ENCODE assay signal across 18 cellular contexts in genomic region chr5:8844206-8844605, GRCh38.
DNase-seq lines count a peak whose midpoint lies in the region; ATAC-seq and TF ChIP-seq lines count a peak whose summit lies in the region.
"Had no signal": no experiment of that assay in that cellular context is flagged by ENCODE, and none has a peak within 500 bp of the region (broad histone marks: within the 10 kb centered on the region; RNA-seq: fewer than 3 reads in every experiment).

No MANE protein-coding gene starts in this region.

- H4K5ac ChIP-seq in IMR-90 (ENCODE audit: low read depth, low read length), result peak overlapping the region; percentile 35

- peak overlapping the region; percentile 96 for H2BK120ac ChIP-seq in IMR-90 (ENCODE audit: low read depth, low read length)

- H3K27me3 Mint-ChIP-seq in nephron progenitor cell (ENCODE audit: low read depth, poor library complexity), result peaks cover 6% of the 10 kb centered on the region
- H3K27me3 Mint-ChIP-seq: activated naive CD8-positive, alpha-beta T cell treated with anti-CD3 and anti-CD28 coated beads, Interleukin-2, amount 50 U/mL, for 24 hours; CD8-positive, alpha-beta memory T cell; central memory CD8-positive, alpha-beta T cell; naive B cell had no signal

- peak overlapping the region; percentile 96 for H2BK20ac ChIP-seq in IMR-90 (ENCODE audit: low read depth, low read length)

- peak overlapping the region; percentile 84 for H4K91ac ChIP-seq in IMR-90 (ENCODE audit: insufficient read depth, low read depth, low read length)

- H3K23ac ChIP-seq in IMR-90 (ENCODE audit: low read depth, low read length), result peak overlapping the region; percentile 75

- no peak for TF ChIP-seq EP300 in esophagus muscularis mucosa (IDR thresholded peaks at IDR 0.05)

- H3K79me2 ChIP-seq in ACC112 (ENCODE audit: control insufficient read depth, insufficient read depth, low read length, unreplicated experiment), result no peaks in the 10 kb centered on the region

- H3K4me1 Mint-ChIP-seq in nephron progenitor cell, result no peaks in the 10 kb centered on the region
- H3K4me1 Mint-ChIP-seq: activated naive CD8-positive, alpha-beta T cell treated with anti-CD3 and anti-CD28 coated beads, Interleukin-2, amount 50 U/mL, for 24 hours; CD8-positive, alpha-beta memory T cell; central memory CD8-positive, alpha-beta T cell; naive B cell had no signal

- H3K36me3 ChIP-seq in ACC112 (ENCODE audit: insufficient read depth, low read length) (no peaks in the 10 kb centered on the region), IMR-90 (ENCODE audit: control insufficient read depth, insufficient read depth, low read length) (no peaks in the 10 kb centered on the region), esophagus muscularis mucosa (no peaks in the 10 kb centered on the region)

- TF ChIP-seq CTCF in IMR-90 (conservative IDR thresholded peaks at IDR 0.05; ENCODE audit: low read depth, low read length), result no peak
- TF ChIP-seq CTCF in esophagus muscularis mucosa (IDR thresholded peaks at IDR 0.05), result no peak
- TF ChIP-seq CTCF in nephron progenitor cell (IDR thresholded peaks at IDR 0.05), result no peak

- dilution Hi-C loops in IMR-90 (cut with HindIII; ENCODE audit: low sequenced_read_pairs, unreplicated experiment), result no loop called here

- peak overlapping the region; percentile 93 for H3K4ac ChIP-seq in IMR-90 (ENCODE audit: low read depth, low read length)

- no TSS peak for BruUV-seq in IMR-90 (replicated peaks; lab: Mats Ljungman, UMichigan)

- POLR2A ChIA-PET in IMR-90 (lab: Charles Lee; ENCODE audit: unreplicated experiment), result no interaction called here

- TF ChIP-seq POLR2A in IMR-90 (IDR thresholded peaks at IDR 0.05; ENCODE audit: low read depth, low read length) (no peak), esophagus muscularis mucosa (IDR thresholded peaks at IDR 0.05; ENCODE audit: low read depth) (no peak), GM18505 (IDR thresholded peaks at IDR 0.05; ENCODE audit: borderline replicate concordance, extremely low read depth, insufficient read depth, insufficient read length) (no peak)

- H3K56ac ChIP-seq in IMR-90 (ENCODE audit: extremely low read depth, insufficient read depth, low read length), result peak overlapping the region; percentile 5; the same call in 1 of the 2 replicates

- no peak overlapping the region for H3K9ac ChIP-seq in IMR-90 (ENCODE audit: low read depth, low read length)

- H3K9me3 Mint-ChIP-seq in nephron progenitor cell, result peaks cover 14% of the 10 kb centered on the region
- H3K9me3 Mint-ChIP-seq: activated naive CD8-positive, alpha-beta T cell treated with anti-CD3 and anti-CD28 coated beads, Interleukin-2, amount 50 U/mL, for 24 hours had no signal

- peak overlapping the region; percentile 86 for H3K18ac ChIP-seq in IMR-90 (ENCODE audit: low read depth, low read length)

- intact Hi-C loops in IMR-90 (cut with micrococcal nuclease) (loop anchor here (10.0 kb wide), 2 partner anchors 499 to 919 kb away; no protein-coding TSS in a partner anchor), esophagus muscularis mucosa (cut with DNase I) (no loop called here), left colon (cut with DNase I, micrococcal nuclease) (no loop called here)

- H3K4me1 ChIP-seq in ACC112 (ENCODE audit: control insufficient read depth, insufficient read depth, low read length, unreplicated experiment) (peaks cover 33% of the 10 kb centered on the region), IMR-90 (ENCODE audit: control insufficient read depth, insufficient read depth, low read length) (peaks cover 18% of the 10 kb centered on the region), esophagus muscularis mucosa (peaks cover 0 to 3% (median 1%) of the 10 kb centered on the region in 4 donors)

- no peaks in the 10 kb centered on the region for H3K79me1 ChIP-seq in IMR-90 (ENCODE audit: low read depth in 1 of 2, low read length in 2 of 2)

- DNase-seq in IMR-90 (no peak), esophagus muscularis mucosa (ENCODE audit: extremely low spot score) (no peak), nephron progenitor cell (no peak), HPDE6-E6E7 (ENCODE audit: extremely low spot score) (no peak), left colon (no peak), NCI-H2107 treated with DMSO at 0.1 percent for 48 hours (lab: John Stamatoyannopoulos, UW; ENCODE audit: unreplicated experiment) (no peak)
- DNase-seq: ACHN; activated CD8-positive, alpha-beta T cell treated with anti-CD3 and anti-CD28 coated beads, Interleukin-2, amount 10 ng/mL, durations not matched to agents 7 days and 5 days; activated naive CD8-positive, alpha-beta T cell treated with anti-CD3 and anti-CD28 coated beads, Interleukin-2, amount 50 U/mL, for 24 hours; CD8-positive, alpha-beta memory T cell; naive B cell; NCI-H1694; NCI-H446; stimulated activated naive CD4-positive, alpha-beta T cell treated with Interleukin-2 at 50 U/mL for 16 hours had no signal

- H3K27ac Mint-ChIP-seq in nephron progenitor cell, result peak overlapping the region; percentile 8
- H3K27ac Mint-ChIP-seq: activated CD8-positive, alpha-beta T cell treated with anti-CD3 and anti-CD28 coated beads, Interleukin-2, amount 10 ng/mL, durations not matched to agents 7 days and 5 days; activated naive CD8-positive, alpha-beta T cell treated with anti-CD3 and anti-CD28 coated beads, Interleukin-2, amount 50 U/mL, for 24 hours; CD8-positive, alpha-beta memory T cell; naive B cell; T-helper 1 cell treated with Interleukin-12 subunit alpha and Interleukin-12 subunit beta and Interleukin-4 antibody, amounts not matched to agents 30 μg/mL and 1 μg/mL, for 36 hours had no signal

- in situ Hi-C loops in IMR-90 (cut with MboI; ENCODE audit: low sequenced_read_pairs), result no loop called here

- H3K27me3 ChIP-seq in ACC112 (ENCODE audit: insufficient read depth, low read length) (no peaks in the 10 kb centered on the region), IMR-90 (ENCODE audit: control insufficient read depth, insufficient read depth, low read length) (no peaks in the 10 kb centered on the region), esophagus muscularis mucosa (no peaks in the 10 kb centered on the region)

- H3K9me1 ChIP-seq in IMR-90 (ENCODE audit: insufficient read depth, low read length), result peaks cover 22% of the 10 kb centered on the region

- TF ChIP-seq RAD21 in IMR-90 (IDR thresholded peaks at IDR 0.05; ENCODE audit: low read length), result no peak

- peak overlapping the region; percentile 85 for H3K14ac ChIP-seq in IMR-90 (replicated peaks; ENCODE audit: low read depth, low read length)

- no peaks in the 10 kb centered on the region for H4K20me1 ChIP-seq in IMR-90 (ENCODE audit: insufficient read depth, low read length)

- H3K36me3 Mint-ChIP-seq in nephron progenitor cell (ENCODE audit: low read depth), result no peaks in the 10 kb centered on the region
- H3K36me3 Mint-ChIP-seq: CD8-positive, alpha-beta memory T cell; naive B cell had no signal

- H2AK9ac ChIP-seq in IMR-90 (replicated peaks; ENCODE audit: low read depth, low read length, poor library complexity), result peak overlapping the region; percentile 85

- H4K8ac ChIP-seq in IMR-90 (ENCODE audit: low read depth in 2 of 2, low read length in 2 of 2), result peak overlapping the region; percentile 1 to 87; a peak in 3 of 4 replicates

- peak overlapping the region; percentile 72 for H2BK5ac ChIP-seq in IMR-90 (ENCODE audit: low read depth, low read length, poor library complexity, severe bottlenecking)

- H3K4me3 Mint-ChIP-seq in nephron progenitor cell, result no peak overlapping the region
- H3K4me3 Mint-ChIP-seq: activated CD8-positive, alpha-beta T cell treated with anti-CD3 and anti-CD28 coated beads, Interleukin-2, amount 10 ng/mL, durations not matched to agents 7 days and 5 days; activated naive CD8-positive, alpha-beta T cell treated with anti-CD3 and anti-CD28 coated beads, Interleukin-2, amount 50 U/mL, for 24 hours; CD8-positive, alpha-beta memory T cell; central memory CD8-positive, alpha-beta T cell; naive B cell; T-helper 1 cell treated with Interleukin-12 subunit alpha and Interleukin-12 subunit beta and Interleukin-4 antibody, amounts not matched to agents 30 μg/mL and 1 μg/mL, for 36 hours had no signal

- H3K27ac ChIP-seq in ACC112 (ENCODE audit: low read depth, low read length), result peak overlapping the region; percentile 68; the same call in 1 of the 2 replicates
- H3K27ac ChIP-seq in IMR-90 (ENCODE audit: insufficient read depth, low read length), result peak overlapping the region; percentile 36
- H3K27ac ChIP-seq in esophagus muscularis mucosa (replicated peaks in 1 of 4), result peak overlapping the region; percentile 11 to 47 (median 36)

- H3K4me3 ChIP-seq in ACC112 (ENCODE audit: low read depth, low read length) (no peak overlapping the region), IMR-90 (ENCODE audit: insufficient read depth, low read depth, low read length) (no peak overlapping the region), esophagus muscularis mucosa (no peak overlapping the region)

- peak overlapping the region; percentile 67 for H2AK5ac ChIP-seq in IMR-90 (ENCODE audit: low read depth, low read length)

- peak overlapping the region; percentile 69; the same call in 2 of the 3 replicates for H2BK15ac ChIP-seq in IMR-90 (ENCODE audit: low read depth, low read length)

- H2AFZ ChIP-seq in ACC112 (ENCODE audit: low read length, unreplicated experiment) (peak overlapping the region; percentile 17), IMR-90 (replicated peaks; ENCODE audit: low read length, poor library complexity) (peak overlapping the region; percentile 84)

- H3K9me3 ChIP-seq in IMR-90 (ENCODE audit: control insufficient read depth, insufficient read depth, low read length) (no peaks in the 10 kb centered on the region; the same call in 1 of the 2 replicates), esophagus muscularis mucosa (no peaks in the 10 kb centered on the region)

- ATAC-seq in IMR-90 (ENCODE audit: low read depth) (peak; percentile 12; the same call in 1 of the 2 replicates), GM18505 (IDR thresholded peaks at IDR 0.05; ENCODE audit: unreplicated experiment) (no peak), left colon (no peak)
- ATAC-seq: activated CD8-positive, alpha-beta T cell treated with anti-CD3 and anti-CD28 coated beads, Interleukin-2, amount 10 ng/mL, durations not matched to agents 7 days and 5 days; activated naive CD8-positive, alpha-beta T cell treated with anti-CD3 and anti-CD28 coated beads, Interleukin-2, amount 50 U/mL, for 24 hours had no signal

- no CpG with 5 or more reads among the region's 5 CpGs for WGBS in IMR-90 (ENCODE audit: extremely low coverage in 2 of 2, insufficient read length in 1 of 2), 2 experiments
- WGBS in esophagus muscularis mucosa, result 55% methylated on average over 5 of the region's 5 CpGs

- CTCF ChIA-PET in IMR-90 (lab: Yijun Ruan, JAX), result no interaction called here

- H3K4me2 ChIP-seq in IMR-90 (ENCODE audit: low read depth, low read length), result no peak overlapping the region

TF ChIP-seq in IMR-90, 13 proteins besides CTCF, POLR2A, EP300 and RAD21:
- no peak for TF ChIP-seq MAFK (IDR thresholded peaks at IDR 0.05; ENCODE audit: low read depth, low read length)
- TF ChIP-seq CEBPB (IDR thresholded peaks at IDR 0.05; ENCODE audit: low read depth, low read length), result no peak
- no peak for TF ChIP-seq MXI1 (IDR thresholded peaks at IDR 0.05; ENCODE audit: borderline replicate concordance, low read depth, low read length)
- no peak for TF ChIP-seq CHD1 (IDR thresholded peaks at IDR 0.05; ENCODE audit: low read depth, low read length)
- no peak for TF ChIP-seq MAZ (IDR thresholded peaks at IDR 0.05; ENCODE audit: borderline replicate concordance, low read depth, low read length)
TF ChIP-seq in IMR-90: peak in this region for 0.
